ENCODE assay signal across 35 cellular contexts in genomic region chr2:235780410-235780809, GRCh38.
"Had no signal": no experiment of that assay in that cellular context is flagged by ENCODE, and none has a peak within 500 bp of the region (broad histone marks: within the 10 kb centered on the region; RNA-seq: fewer than 3 reads in every experiment).

No MANE protein-coding gene starts in this region.

- ATAC-seq: activated CD8-positive, alpha-beta T cell treated with anti-CD3 and anti-CD28 coated beads for 36 hours; activated T-cell treated with anti-CD3 and anti-CD28 coated beads, Interleukin-2, amount 50 U/mL, for 4 hours; activated T-cell treated with anti-CD3 and anti-CD28 coated beads, Interleukin-2, amount 50 U/mL, for 72 hours; activated T-helper 17 cell treated with anti-CD3 and anti-CD28 coated beads, Interleukin-2, amount 50 U/mL, for 72 hours; body of pancreas had no signal

- H3K27ac ChIP-seq: adrenal gland, body of pancreas, brain microvascular endothelial cell, breast epithelium, VCaP had no signal

- H3K27ac Mint-ChIP-seq: activated B cell treated with CpG ODN at 0.5 μM for 24 hours; activated CD4-positive, alpha-beta memory T cell treated with anti-CD3 and anti-CD28 coated beads for 36 hours; activated CD4-positive, alpha-beta T cell treated with anti-CD3 and anti-CD28 coated beads, Interleukin-2, amount 10 ng/mL, durations not matched to agents 24 days and 14 days; activated CD8-positive, alpha-beta T cell treated with anti-CD3 and anti-CD28 coated beads for 36 hours; activated naive CD4-positive, alpha-beta T cell treated with anti-CD3 and anti-CD28 coated beads for 36 hours; activated naive CD4-positive, alpha-beta T cell treated with anti-CD3 and anti-CD28 coated beads, Interleukin-2, amount 50 U/mL, for 72 hours; activated naive CD8-positive, alpha-beta T cell treated with anti-CD3 and anti-CD28 coated beads for 36 hours; activated T-cell treated with anti-CD3 and anti-CD28 coated beads, Interleukin-2, amount 50 U/mL, for 72 hours; activated T-helper 1 cell treated with anti-CD3 and anti-CD28 coated beads, Interleukin-12 subunit alpha, Interleukin-12 subunit beta, Interleukin-2, Interleukin-4 antibody, amounts not matched to agents 30 ng/mL and 10 ng/mL and 1 ng/mL, durations not matched to agents 14 hours and 24 hours and 36 hours; activated T-helper 17 cell treated with anti-CD3 and anti-CD28 coated beads, Interleukin-2, amount 50 U/mL, for 72 hours; T-helper 1 cell treated with Interleukin-12 subunit alpha and Interleukin-12 subunit beta and Interleukin-4 antibody, amounts not matched to agents 30 μg/mL and 1 μg/mL, for 36 hours; T-helper 2 cell treated with Interferon-gamma antibody and Interleukin-4, amounts not matched to agents 5 μg/mL and 100 μg/mL, for 36 hours had no signal

- H3K4me1 Mint-ChIP-seq: activated B cell treated with CpG ODN at 0.5 μM for 24 hours; activated CD4-positive, alpha-beta T cell treated with anti-CD3 and anti-CD28 coated beads, Interleukin-2, amount 10 ng/mL, durations not matched to agents 24 days and 14 days; activated naive CD8-positive, alpha-beta T cell treated with anti-CD3 and anti-CD28 coated beads for 36 hours; activated T-helper 17 cell treated with anti-CD3 and anti-CD28 coated beads, Interleukin-2, amount 50 U/mL, for 72 hours had no signal

- H3K9me3 ChIP-seq: adrenal gland, body of pancreas, breast epithelium had no signal

- H3K4me1 ChIP-seq: adrenal gland, body of pancreas, breast epithelium had no signal

- H3K4me3 ChIP-seq: adrenal gland, body of pancreas, breast epithelium had no signal

- H3K9me3 Mint-ChIP-seq: activated B cell treated with CpG ODN at 0.5 μM for 24 hours; activated CD4-positive, alpha-beta memory T cell treated with anti-CD3 and anti-CD28 coated beads for 36 hours; activated CD4-positive, alpha-beta T cell treated with anti-CD3 and anti-CD28 coated beads, Interleukin-2, amount 10 ng/mL, durations not matched to agents 24 days and 14 days; activated CD8-positive, alpha-beta T cell treated with anti-CD3 and anti-CD28 coated beads for 36 hours; activated naive CD4-positive, alpha-beta T cell treated with anti-CD3 and anti-CD28 coated beads for 36 hours; activated naive CD4-positive, alpha-beta T cell treated with anti-CD3 and anti-CD28 coated beads, Interleukin-2, amount 50 U/mL, for 72 hours; activated naive CD8-positive, alpha-beta T cell treated with anti-CD3 and anti-CD28 coated beads for 36 hours; activated T-cell treated with anti-CD3 and anti-CD28 coated beads, Interleukin-2, amount 50 U/mL, for 4 hours; activated T-cell treated with anti-CD3 and anti-CD28 coated beads, Interleukin-2, amount 50 U/mL, for 72 hours; activated T-helper 1 cell treated with anti-CD3 and anti-CD28 coated beads, Interleukin-12 subunit alpha, Interleukin-12 subunit beta, Interleukin-2, Interleukin-4 antibody, amounts not matched to agents 30 ng/mL and 10 ng/mL and 1 ng/mL, durations not matched to agents 14 hours and 24 hours and 36 hours; activated T-helper 17 cell treated with anti-CD3 and anti-CD28 coated beads, Interleukin-2, amount 50 U/mL, for 72 hours; T-helper 1 cell treated with Interleukin-12 subunit alpha and Interleukin-12 subunit beta and Interleukin-4 antibody, amounts not matched to agents 30 μg/mL and 1 μg/mL, for 36 hours; T-helper 2 cell treated with Interferon-gamma antibody and Interleukin-4, amounts not matched to agents 5 μg/mL and 100 μg/mL, for 36 hours had no signal

- DNase-seq: activated B cell treated with CpG ODN at 0.5 μM for 24 hours; activated CD4-positive, alpha-beta memory T cell treated with anti-CD3 and anti-CD28 coated beads for 36 hours; activated CD4-positive, alpha-beta T cell treated with anti-CD3 and anti-CD28 coated beads for 4 hours; activated CD4-positive, alpha-beta T cell treated with anti-CD3 and anti-CD28 coated beads, Interleukin-2, amount 10 ng/mL, durations not matched to agents 24 days and 14 days; activated CD4-positive, alpha-beta T cell treated with anti-CD3 and anti-CD28 coated beads, Interleukin-2, amount 50 U/mL, for 1 hour; activated CD4-positive, alpha-beta T cell treated with anti-CD3 and anti-CD28 coated beads, Interleukin-2, amount 50 U/mL, for 4 hours; activated CD4-positive, CD25-positive, alpha-beta regulatory T cell treated with anti-CD3 and anti-CD28 coated beads, Interleukin-2, amount 50 U/mL, for 72 hours; activated CD8-positive, alpha-beta memory T cell treated with anti-CD3 and anti-CD28 coated beads, Interleukin-2, amount 50 U/mL, for 4 hours; activated CD8-positive, alpha-beta T cell treated with anti-CD3 and anti-CD28 coated beads for 36 hours; activated effector memory CD4-positive, alpha-beta T cell treated with anti-CD3 and anti-CD28 coated beads, Interleukin-2, amount 50 U/mL, for 16 hours; activated gamma-delta T cell treated with Interleukin-2 at 50 U/mL for 16 hours; activated naive CD4-positive, alpha-beta T cell; activated naive CD4-positive, alpha-beta T cell treated with anti-CD3 and anti-CD28 coated beads for 36 hours; activated naive CD4-positive, alpha-beta T cell treated with anti-CD3 and anti-CD28 coated beads, Interleukin-2, amount 50 U/mL, for 16 hours; activated naive CD8-positive, alpha-beta T cell treated with anti-CD3 and anti-CD28 coated beads for 36 hours; activated T-cell treated with anti-CD3 and anti-CD28 coated beads for 4 hours; activated T-cell treated with anti-CD3 and anti-CD28 coated beads, Interleukin-2, amount 50 U/mL, for 1 hour; activated T-cell treated with anti-CD3 and anti-CD28 coated beads, Interleukin-2, amount 50 U/mL, for 4 hours; activated T-cell treated with anti-CD3 and anti-CD28 coated beads, Interleukin-2, amount 50 U/mL, for 72 hours; adrenal gland; amygdala; anterior cingulate cortex; body of pancreas; brain microvascular endothelial cell; central memory CD4-positive, alpha-beta T cell; T-helper 1 cell; T-helper 2 cell; T-helper 9 cell had no signal

- H3K27me3 Mint-ChIP-seq: activated T-helper 17 cell treated with anti-CD3 and anti-CD28 coated beads, Interleukin-2, amount 50 U/mL, for 72 hours had no signal

- H3K4me3 Mint-ChIP-seq: activated B cell treated with CpG ODN at 0.5 μM for 24 hours; activated CD4-positive, alpha-beta memory T cell treated with anti-CD3 and anti-CD28 coated beads for 36 hours; activated CD4-positive, alpha-beta T cell treated with anti-CD3 and anti-CD28 coated beads, Interleukin-2, amount 10 ng/mL, durations not matched to agents 24 days and 14 days; activated CD8-positive, alpha-beta T cell treated with anti-CD3 and anti-CD28 coated beads for 36 hours; activated naive CD4-positive, alpha-beta T cell treated with anti-CD3 and anti-CD28 coated beads for 36 hours; activated naive CD8-positive, alpha-beta T cell treated with anti-CD3 and anti-CD28 coated beads for 36 hours; activated T-cell treated with anti-CD3 and anti-CD28 coated beads, Interleukin-2, amount 50 U/mL, for 4 hours; activated T-cell treated with anti-CD3 and anti-CD28 coated beads, Interleukin-2, amount 50 U/mL, for 72 hours; activated T-helper 1 cell treated with anti-CD3 and anti-CD28 coated beads, Interleukin-12 subunit alpha, Interleukin-12 subunit beta, Interleukin-2, Interleukin-4 antibody, amounts not matched to agents 30 ng/mL and 10 ng/mL and 1 ng/mL, durations not matched to agents 14 hours and 24 hours and 36 hours; activated T-helper 17 cell treated with anti-CD3 and anti-CD28 coated beads, Interleukin-2, amount 50 U/mL, for 72 hours; T-helper 1 cell treated with Interleukin-12 subunit alpha and Interleukin-12 subunit beta and Interleukin-4 antibody, amounts not matched to agents 30 μg/mL and 1 μg/mL, for 36 hours; T-helper 2 cell treated with Interferon-gamma antibody and Interleukin-4, amounts not matched to agents 5 μg/mL and 100 μg/mL, for 36 hours had no signal

- H3K36me3 Mint-ChIP-seq: activated CD4-positive, alpha-beta memory T cell treated with anti-CD3 and anti-CD28 coated beads for 36 hours; activated naive CD4-positive, alpha-beta T cell treated with anti-CD3 and anti-CD28 coated beads, Interleukin-2, amount 50 U/mL, for 72 hours; activated naive CD8-positive, alpha-beta T cell treated with anti-CD3 and anti-CD28 coated beads for 36 hours had no signal

- H3K36me3 ChIP-seq: adrenal gland, brain microvascular endothelial cell, breast epithelium had no signal
